17 cellular contexts compared by ENCODE assay signal in the genomic region with DNA sequence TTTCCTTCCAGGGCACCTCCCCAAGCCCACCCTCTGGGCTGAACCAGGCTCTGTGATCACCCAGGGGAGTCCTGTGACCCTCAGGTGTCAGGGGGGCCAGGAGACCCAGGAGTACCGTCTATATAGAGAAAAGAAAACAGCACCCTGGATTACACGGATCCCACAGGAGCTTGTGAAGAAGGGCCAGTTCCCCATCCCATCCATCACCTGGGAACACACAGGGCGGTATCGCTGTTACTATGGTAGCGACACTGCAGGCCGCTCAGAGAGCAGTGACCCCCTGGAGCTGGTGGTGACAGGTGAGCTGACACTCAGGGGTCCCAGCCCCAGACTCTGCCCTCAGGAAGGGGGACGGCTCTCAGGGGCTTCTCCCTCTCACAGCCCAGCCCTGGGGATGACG. TPM values are rescaled to one million over a fixed set of nuclear protein-coding genes. Genes with fewer than 3 reads are reported as not detected.
DNase-seq lines count a peak whose midpoint lies in the region; ATAC-seq and TF ChIP-seq lines count a peak whose summit lies in the region.
"Had no signal": no experiment of that assay in that cellular context is flagged by ENCODE, and none has a peak within 500 bp of the region (broad histone marks: within the 10 kb centered on the region; RNA-seq: fewer than 3 reads in every experiment).

No MANE protein-coding gene starts in this region.

- TF ChIP-seq CTCF in Panc1 (IDR thresholded peaks at IDR 0.05) = no peak

- H3K9ac ChIP-seq in BLaER1 treated with 17β-estradiol and CSF1 and Interleukin-3, amounts not matched to agents 10 nM and 100 nM = peak overlapping the region in 10 of 11 experiments; percentile 67 to 86 (median 74); a peak in 17 of 22 replicates

- peaks cover 0 to 25% (median 0%) of the 10 kb centered on the region in 11 experiments; a peak in 6 of 22 replicates for H4K20me1 ChIP-seq in BLaER1 treated with 17β-estradiol and CSF1 and Interleukin-3, amounts not matched to agents 10 nM and 100 nM

- no peak overlapping the region for H3K4me3 Mint-ChIP-seq in activated T-cell treated with anti-CD3 and anti-CD28 coated beads, Interleukin-2, amount 50 U/mL, for 24 hours
- H3K4me3 Mint-ChIP-seq: CD4-positive, CD25-positive, alpha-beta regulatory T cell; CD8-positive, alpha-beta memory T cell; HFFc6 had no signal

- peak; percentile 52 for ATAC-seq in Panc1
- ATAC-seq: K562 had no signal

- no peaks in the 10 kb centered on the region for H3K27me3 ChIP-seq in BLaER1 treated with 17β-estradiol and CSF1 and Interleukin-3, amounts not matched to agents 10 nM and 100 nM
- H3K27me3 ChIP-seq in Panc1 (ENCODE audit: control insufficient read depth, insufficient read depth, low read length) (peaks cover 12% of the 10 kb centered on the region), mononuclear cell (ENCODE audit: insufficient read depth, low read length) (no peaks in the 10 kb centered on the region)

- no peaks in the 10 kb centered on the region for H3K36me3 Mint-ChIP-seq in activated T-cell treated with anti-CD3 and anti-CD28 coated beads, Interleukin-2, amount 50 U/mL, for 24 hours (ENCODE audit: low read depth)
- H3K36me3 Mint-ChIP-seq: CD4-positive, CD25-positive, alpha-beta regulatory T cell; CD8-positive, alpha-beta memory T cell had no signal

- H3K4me1 Mint-ChIP-seq in activated T-cell treated with anti-CD3 and anti-CD28 coated beads, Interleukin-2, amount 50 U/mL, for 24 hours (ENCODE audit: low read depth) = no peaks in the 10 kb centered on the region
- H3K4me1 Mint-ChIP-seq: CD4-positive, CD25-positive, alpha-beta regulatory T cell had no signal

- peak overlapping the region in 9 of 10 experiments; percentile 45 to 76 (median 63); a peak in 17 of 20 replicates for H3K4me3 ChIP-seq in BLaER1 treated with 17β-estradiol and CSF1 and Interleukin-3, amounts not matched to agents 10 nM and 100 nM
- H3K4me3 ChIP-seq in Panc1 (ENCODE audit: low read depth in 2 of 2, low read length in 2 of 2) = no peak overlapping the region
- peak overlapping the region; percentile 44 for H3K4me3 ChIP-seq in mononuclear cell (ENCODE audit: low read length)
- H3K4me3 ChIP-seq: K562 had no signal

- peak overlapping the region in 10 of 11 experiments; percentile 55 to 85 (median 78); a peak in 20 of 22 replicates for H3K27ac ChIP-seq in BLaER1 treated with 17β-estradiol and CSF1 and Interleukin-3, amounts not matched to agents 10 nM and 100 nM
- H3K27ac ChIP-seq in Panc1 (ENCODE audit: low read length) = no peak overlapping the region

- BruUV-seq in Panc1 (replicated peaks; lab: Mats Ljungman, UMichigan) = no TSS peak

- H3K9me3 ChIP-seq in BLaER1 treated with 17β-estradiol and CSF1 and Interleukin-3, amounts not matched to agents 10 nM and 100 nM (replicated peaks in 1 of 11) = peaks cover 0 to 9% (median 5%) of the 10 kb centered on the region in 11 experiments; a peak in 16 of 22 replicates
- H3K9me3 ChIP-seq in Panc1 (ENCODE audit: control insufficient read depth, insufficient read depth, low read depth, low read length) (no peaks in the 10 kb centered on the region), mononuclear cell (ENCODE audit: low read depth, low read length) (no peaks in the 10 kb centered on the region)

- peaks cover 71% of the 10 kb centered on the region for H3K27me3 Mint-ChIP-seq in activated T-cell treated with anti-CD3 and anti-CD28 coated beads, Interleukin-2, amount 50 U/mL, for 24 hours

- peaks cover 74 to 86% (median 84%) of the 10 kb centered on the region in 10 experiments for H3K4me1 ChIP-seq in BLaER1 treated with 17β-estradiol and CSF1 and Interleukin-3, amounts not matched to agents 10 nM and 100 nM
- H3K4me1 ChIP-seq in Panc1 (ENCODE audit: control insufficient read depth, insufficient read depth, low read length) (no peaks in the 10 kb centered on the region), mononuclear cell (ENCODE audit: insufficient read depth, low read length) (peaks cover 43% of the 10 kb centered on the region)

- peaks cover 0 to 62% (median 12%) of the 10 kb centered on the region in 11 experiments; a peak in 12 of 22 replicates for H3K36me3 ChIP-seq in BLaER1 treated with 17β-estradiol and CSF1 and Interleukin-3, amounts not matched to agents 10 nM and 100 nM
- no peaks in the 10 kb centered on the region for H3K36me3 ChIP-seq in Panc1 (ENCODE audit: control insufficient read depth, insufficient read depth, low read length)

- CTCF ChIA-PET in Panc1 (lab: Charles Lee) = no interaction called here

- no peak for DNase-seq in Panc1 (ENCODE audit: low read depth, low spot score)
- DNase-seq in activated T-cell treated with anti-CD3 and anti-CD28 coated beads, Interleukin-2, amount 50 U/mL, for 24 hours = no peak
- no peak for DNase-seq in NCI-H128 (lab: John Stamatoyannopoulos, UW; ENCODE audit: unreplicated experiment)
- no peak for DNase-seq in activated gamma-delta T cell (lab: John Stamatoyannopoulos, UW)
- DNase-seq in DMS 273 (lab: John Stamatoyannopoulos, UW; ENCODE audit: unreplicated experiment) = no peak
- DNase-seq: ACHN; CD4-positive, CD25-positive, alpha-beta regulatory T cell; CD8-positive, alpha-beta memory T cell; COR-L47; GOT3; H7; HFFc6; IMR-90 had no signal

- H3K9me3 Mint-ChIP-seq in activated T-cell treated with anti-CD3 and anti-CD28 coated beads, Interleukin-2, amount 50 U/mL, for 24 hours = no peaks in the 10 kb centered on the region

- in situ Hi-C loops in Panc1 (cut with HindIII; ENCODE audit: low pct_unique_long_range_greater_than_20kb, low sequenced_read_pairs) = no loop called here

- H3K4me2 ChIP-seq in BLaER1 treated with 17β-estradiol and CSF1 and Interleukin-3, amounts not matched to agents 10 nM and 100 nM = peak overlapping the region; percentile 80 to 99 (median 96)

- POLR2A ChIA-PET in Panc1 (lab: Charles Lee) = no interaction called here

- intact Hi-C loops in Panc1 (cut with micrococcal nuclease; ENCODE audit: unreplicated experiment) = loop anchor here (5.0 kb wide), 1 partner anchor 334 kb away; no protein-coding TSS in a partner anchor

- H3K27ac Mint-ChIP-seq in activated T-cell treated with anti-CD3 and anti-CD28 coated beads, Interleukin-2, amount 50 U/mL, for 24 hours = no peak overlapping the region
- H3K27ac Mint-ChIP-seq: CD4-positive, CD25-positive, alpha-beta regulatory T cell; HFFc6 had no signal

RNA-seq across cellular contexts. Expression of a gene that starts 1.2 kb away (rescaled TPM):
- total RNA-seq in Panc1 (2021; ENCODE audit: unreplicated experiment) (0.08 TPM), mononuclear cell (13.6 TPM)
- polyA plus RNA-seq in Panc1 (2012; ENCODE audit: insufficient read length) = not detected
- total RNA-seq: CD4-positive, CD25-positive, alpha-beta regulatory T cell; H7; HFFc6; IMR-90; K562 had no signal
- polyA plus RNA-seq: BJ, IMR-90, K562 had no signal

RNA-seq across cellular contexts. Expression of a gene that starts 31.3 kb away (rescaled TPM):
- total RNA-seq in Panc1 (2021; ENCODE audit: unreplicated experiment) (not detected), mononuclear cell (16.7 TPM)
- polyA plus RNA-seq in Panc1 (2012; ENCODE audit: insufficient read length) = not detected
- total RNA-seq: CD4-positive, CD25-positive, alpha-beta regulatory T cell; H7; HFFc6; IMR-90; K562 had no signal
- polyA plus RNA-seq: BJ; CD4-positive, CD25-positive, alpha-beta regulatory T cell; CD8-positive, alpha-beta memory T cell; IMR-90; K562 had no signal

RNA-seq across cellular contexts. Expression of a gene that starts 38.1 kb away (rescaled TPM):
- total RNA-seq in Panc1 (2021; ENCODE audit: unreplicated experiment) (not detected), mononuclear cell (18.5 TPM)
- polyA plus RNA-seq in Panc1 (2012; ENCODE audit: insufficient read length) = not detected
- total RNA-seq: CD4-positive, CD25-positive, alpha-beta regulatory T cell; CD8-positive, alpha-beta memory T cell; H7; HFFc6; IMR-90; K562 had no signal
- polyA plus RNA-seq: BJ; CD8-positive, alpha-beta memory T cell; IMR-90; K562 had no signal

RNA-seq across cellular contexts. Expression of a gene that starts 57.9 kb away (rescaled TPM):
- not detected for total RNA-seq in Panc1 (2021; ENCODE audit: unreplicated experiment)
- not detected for polyA plus RNA-seq in Panc1 (2012; ENCODE audit: insufficient read length)
- 41.5 TPM for total RNA-seq in mononuclear cell
- total RNA-seq: CD4-positive, CD25-positive, alpha-beta regulatory T cell; CD8-positive, alpha-beta memory T cell; H7; HFFc6; IMR-90 had no signal
- polyA plus RNA-seq: BJ; CD8-positive, alpha-beta memory T cell; IMR-90 had no signal

Comparison
In these comparisons a context has a peak if more than half of its experiments do, and no peak if none do; other contexts are left out.
1. H3K4me3 ChIP-seq: peak in BLaER1 treated with 17β-estradiol and CSF1 and Interleukin-3, amounts not matched to agents 10 nM and 100 nM (9 of 10) and mononuclear cell (single experiment); none in Panc1 (0 of 2).
2. RNA of a gene that starts 1.2 kb away (total RNA-seq): 13.6 TPM in mononuclear cell (single experiment); 0.08 TPM in Panc1 (single experiment); every median in the first group is over 10 times any median in the second.
3. RNA of a gene that starts 31.3 kb away (total RNA-seq): 16.7 TPM in mononuclear cell (single experiment); not detected in Panc1 (single experiment); every median in the first group is over 10 times any median in the second.
4. RNA of a gene that starts 38.1 kb away (total RNA-seq): 18.5 TPM in mononuclear cell (single experiment); not detected in Panc1 (single experiment); every median in the first group is over 10 times any median in the second.